In genomic region chr9:87803166-87803565, GRCh38 we compare ENCODE assay signal across 8 cellular contexts.
"Had no signal": no experiment of that assay in that cellular context is flagged by ENCODE, and none has a peak within 500 bp of the region (broad histone marks: within the 10 kb centered on the region; RNA-seq: fewer than 3 reads in every experiment).

No MANE protein-coding gene starts in this region.

- H2AFZ ChIP-seq: GM23338 had no signal

- ATAC-seq: GM23338 had no signal

- DNase-seq: H9, HCEC 1CT, IMR-90, KBM-7 had no signal

- H3K4me3 ChIP-seq: GM23338 had no signal

- FAIRE-seq: H1, H54, HTR-8/SVneo had no signal

- H3K4me2 ChIP-seq: GM23338 had no signal
